In genomic region chr7:30938435-30939316, GRCh38 we compare ENCODE assay signal across 8 cellular contexts. TPM values are rescaled to one million over a fixed set of nuclear protein-coding genes. Genes with fewer than 3 reads are reported as not detected.
A peak's percentile ranks its signal among the peaks of the same experiment; 100 is the strongest.
DNase-seq lines count a peak whose midpoint lies in the region; ATAC-seq and TF ChIP-seq lines count a peak whose summit lies in the region.

No MANE protein-coding gene starts in this region.

- no peak for TF ChIP-seq EP300 in sigmoid colon (IDR thresholded peaks at IDR 0.05)

- DNase-seq in GM10266 (ENCODE audit: extremely low spot score) = peak; percentile 72
- DNase-seq in HCEC 1CT = peak; percentile 51
- peak; percentile 74 for DNase-seq in MM.1S
- DNase-seq in SKM-1 (lab: John Stamatoyannopoulos, UW; ENCODE audit: unreplicated experiment) = peak; percentile 32
- peak; percentile 67 to 92 (median 78) for DNase-seq in adrenal gland
- peak; percentile 89 for DNase-seq in hepatocyte (ENCODE audit: low spot score)
- peak; percentile 89 for DNase-seq in sigmoid colon

- no peaks in the 10 kb centered on the region for H3K9me2 ChIP-seq in MM.1S (replicated peaks; ENCODE audit: insufficient read depth, low read length)
- H3K9me2 ChIP-seq in hepatocyte (replicated peaks; ENCODE audit: insufficient read depth) = no peaks in the 10 kb centered on the region

- H3K36me3 ChIP-seq in MM.1S (replicated peaks; ENCODE audit: insufficient read depth, low read length) (no peaks in the 10 kb centered on the region), adrenal gland (replicated peaks in 1 of 2) (no peaks in the 10 kb centered on the region), hepatocyte (replicated peaks; ENCODE audit: insufficient read depth, low read depth) (no peaks in the 10 kb centered on the region), sigmoid colon (no peaks in the 10 kb centered on the region)

- no peak for ATAC-seq in HG02970 (IDR thresholded peaks at IDR 0.05; ENCODE audit: low FRiP score, unreplicated experiment)

- intact Hi-C loops in adrenal gland (cut with DNase I) = loop anchor here in 1 of 2 donors (10.0 kb wide), 1 partner anchor 134 kb away; no protein-coding TSS in a partner anchor
- intact Hi-C loops in sigmoid colon (cut with DNase I) = loop anchor here (2.0 to 5.0 kb wide), 2 partner anchors 138 to 184 kb away; no protein-coding TSS in a partner anchor

- TF ChIP-seq POLR2A in adrenal gland (IDR thresholded peaks at IDR 0.05) = no peak
- TF ChIP-seq POLR2A in sigmoid colon (IDR thresholded peaks at IDR 0.05) = no peak

- peak overlapping the region; percentile 55; the same call in 1 of the 2 replicates for H3K4me2 ChIP-seq in MM.1S (ENCODE audit: low read depth, low read length)
- H3K4me2 ChIP-seq in hepatocyte = peak overlapping the region; percentile 73

- H3K4me1 ChIP-seq in MM.1S (ENCODE audit: low read length) = no peaks in the 10 kb centered on the region
- H3K4me1 ChIP-seq in adrenal gland (replicated peaks in 1 of 2) = no peaks in the 10 kb centered on the region
- peaks cover 3% of the 10 kb centered on the region for H3K4me1 ChIP-seq in hepatocyte (ENCODE audit: insufficient read depth)
- peaks cover 0 to 7% (median 2%) of the 10 kb centered on the region in 4 donors for H3K4me1 ChIP-seq in sigmoid colon

- no peak overlapping the region; the same call in 1 of the 2 replicates for H3K9ac ChIP-seq in MM.1S (ENCODE audit: low read length)

- H3K27ac ChIP-seq in MM.1S (ENCODE audit: low read length) (no peak overlapping the region), adrenal gland (no peak overlapping the region), hepatocyte (no peak overlapping the region), sigmoid colon (no peak overlapping the region)

- no peaks in the 10 kb centered on the region for H4K20me1 ChIP-seq in MM.1S (ENCODE audit: insufficient read depth, low read length)
- no peaks in the 10 kb centered on the region for H4K20me1 ChIP-seq in hepatocyte (ENCODE audit: insufficient read depth, poor library complexity, severe bottlenecking)

- no peaks in the 10 kb centered on the region for H3F3A ChIP-seq in MM.1S (ENCODE audit: insufficient read depth, low read length)

- H3K27me3 ChIP-seq in MM.1S (replicated peaks; ENCODE audit: insufficient read depth, low read length) (no peaks in the 10 kb centered on the region), adrenal gland (peaks cover 5% of the 10 kb centered on the region), hepatocyte (no peaks in the 10 kb centered on the region), sigmoid colon (no peaks in the 10 kb centered on the region)

- H2AFZ ChIP-seq in MM.1S (ENCODE audit: low read length) (peak overlapping the region; percentile 78; the same call in 1 of the 2 replicates), hepatocyte (peak overlapping the region; percentile 65)

- 8 to 15% (median 13%) methylated on average over 17 to 25 of the region's 25 CpGs for WGBS in adrenal gland, 4 donors
- 8% methylated on average over 25 of the region's 25 CpGs for WGBS in hepatocyte (ENCODE audit: low lambda C conversion rate, missing lambda C conversion rate)
- 16 to 17% methylated on average over 25 of the region's 25 CpGs for WGBS in sigmoid colon, 2 donors

- peak; percentile 98 for TF ChIP-seq CTCF in GM10266 (IDR thresholded peaks at IDR 0.05; ENCODE audit: control insufficient read depth, insufficient read depth, low read depth, missing control alignments)
- peak; percentile 93 for TF ChIP-seq CTCF in MM.1S (IDR thresholded peaks at IDR 0.05; ENCODE audit: low read length)
- peak; percentile 77 to 98 (median 87) for TF ChIP-seq CTCF in adrenal gland (IDR thresholded peaks at IDR 0.05)
- peak; percentile 95 for TF ChIP-seq CTCF in hepatocyte (IDR thresholded peaks at IDR 0.05; ENCODE audit: poor library complexity)
- TF ChIP-seq CTCF in sigmoid colon (IDR thresholded peaks at IDR 0.05) = peak; percentile 54 to 98 (median 88)

- H3K4me3 ChIP-seq in MM.1S (ENCODE audit: low read length) (no peak overlapping the region), adrenal gland (no peak overlapping the region), hepatocyte (no peak overlapping the region), sigmoid colon (peak overlapping the region in 2 of 4 donors; percentile 7 to 9)

- H3K9me3 ChIP-seq in MM.1S (replicated peaks; ENCODE audit: insufficient read depth, low read length) (no peaks in the 10 kb centered on the region), adrenal gland (replicated peaks in 1 of 3) (no peaks in the 10 kb centered on the region), hepatocyte (ENCODE audit: low read depth) (no peaks in the 10 kb centered on the region), sigmoid colon (no peaks in the 10 kb centered on the region)

- no peaks in the 10 kb centered on the region for H3K79me2 ChIP-seq in MM.1S (ENCODE audit: low read length)
- no peaks in the 10 kb centered on the region for H3K79me2 ChIP-seq in hepatocyte

RNA-seq across cellular contexts. Expression of gene GHRHR, which starts 25.1 kb away (rescaled TPM):
- 1 to 10 TPM in 1 of 8 donors, under 1 TPM in 1, not detected in 6; 0.60 to 2.9 TPM for total RNA-seq in adrenal gland
- 10 to 100 TPM in 1 of 3 donors, under 1 TPM in 2; 0.44 to 11.5 (median 0.68) TPM for polyA plus RNA-seq in adrenal gland
- 12.2 TPM in 1 of 2 replicates, not detected in the other for total RNA-seq in hepatocyte
- polyA plus RNA-seq in hepatocyte = 0.85 TPM in 1 of 2 replicates, not detected in the other
- total RNA-seq in sigmoid colon = not detected
- not detected for polyA plus RNA-seq in sigmoid colon

RNA-seq across cellular contexts. Expression of gene AQP1, which starts 27.0 kb away (rescaled TPM):
- total RNA-seq in adrenal gland = 10 to 100 TPM; 23.3 to 57.8 (median 45.3) TPM
- 10 to 100 TPM; 17.6 to 77.4 (median 23.9) TPM for polyA plus RNA-seq in adrenal gland
- 92.3 and 124 TPM in 2 replicates for total RNA-seq in hepatocyte
- 183 and 241 TPM in 2 replicates for polyA plus RNA-seq in hepatocyte
- total RNA-seq in sigmoid colon = 100 to 1,000 TPM in 3 of 4 donors, 10 to 100 TPM in 1; 66.0 to 191 (median 146) TPM
- polyA plus RNA-seq in sigmoid colon = 10 to 100 TPM in 1 of 3 donors, 1 to 10 TPM in 2; 3.7 to 41.8 (median 7.8) TPM

Comparison
In these comparisons a context has a peak if more than half of its experiments do, and no peak if none do; other contexts are left out.
1. DNase-seq: peak in every context shown above with its lines; median percentile 89 in hepatocyte; 89 in sigmoid colon; 78 in adrenal gland; 74 in MM.1S; 72 in GM10266; 51 in HCEC 1CT; 32 in SKM-1.